In the genomic region with DNA sequence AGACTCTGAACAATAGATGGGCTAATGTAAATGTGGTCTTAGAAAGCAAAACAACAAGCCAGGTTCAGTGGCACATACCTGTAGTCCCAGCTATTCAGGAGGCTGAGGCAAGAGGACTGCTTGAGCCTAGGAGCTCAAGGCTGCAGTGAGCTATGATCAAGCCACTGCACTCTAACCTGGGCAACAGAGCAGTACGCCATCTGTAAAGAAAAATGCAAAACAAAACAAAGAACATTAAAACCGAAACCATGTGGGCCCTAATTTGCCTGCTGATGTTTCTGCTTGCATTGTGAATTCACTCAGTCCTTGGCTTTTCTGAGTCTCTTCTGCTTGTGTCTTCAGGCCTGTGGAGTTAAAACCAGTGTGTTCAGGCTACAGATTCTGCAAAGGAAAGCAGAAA, we compare ENCODE assay signal across 1 cellular context.
TF ChIP-seq lines count a peak whose summit lies in the region.

No MANE protein-coding gene starts in this region.

TF ChIP-seq in IMR-90, 13 proteins besides CTCF, POLR2A, EP300 and RAD21 (continued from another document):
- TF ChIP-seq, protein P1, sequence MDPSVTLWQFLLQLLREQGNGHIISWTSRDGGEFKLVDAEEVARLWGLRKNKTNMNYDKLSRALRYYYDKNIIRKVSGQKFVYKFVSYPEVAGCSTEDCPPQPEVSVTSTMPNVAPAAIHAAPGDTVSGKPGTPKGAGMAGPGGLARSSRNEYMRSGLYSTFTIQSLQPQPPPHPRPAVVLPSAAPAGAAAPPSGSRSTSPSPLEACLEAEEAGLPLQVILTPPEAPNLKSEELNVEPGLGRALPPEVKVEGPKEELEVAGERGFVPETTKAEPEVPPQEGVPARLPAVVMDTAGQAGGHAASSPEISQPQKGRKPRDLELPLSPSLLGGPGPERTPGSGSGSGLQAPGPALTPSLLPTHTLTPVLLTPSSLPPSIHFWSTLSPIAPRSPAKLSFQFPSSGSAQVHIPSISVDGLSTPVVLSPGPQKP (IDR thresholded peaks at IDR 0.05; ENCODE audit: borderline replicate concordance, low read depth, low read length) = no peak
- TF ChIP-seq, protein P2, sequence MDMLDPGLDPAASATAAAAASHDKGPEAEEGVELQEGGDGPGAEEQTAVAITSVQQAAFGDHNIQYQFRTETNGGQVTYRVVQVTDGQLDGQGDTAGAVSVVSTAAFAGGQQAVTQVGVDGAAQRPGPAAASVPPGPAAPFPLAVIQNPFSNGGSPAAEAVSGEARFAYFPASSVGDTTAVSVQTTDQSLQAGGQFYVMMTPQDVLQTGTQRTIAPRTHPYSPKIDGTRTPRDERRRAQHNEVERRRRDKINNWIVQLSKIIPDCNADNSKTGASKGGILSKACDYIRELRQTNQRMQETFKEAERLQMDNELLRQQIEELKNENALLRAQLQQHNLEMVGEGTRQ (IDR thresholded peaks at IDR 0.05; ENCODE audit: low read depth, low read length) = no peak
- no peak for TF ChIP-seq MAFK (IDR thresholded peaks at IDR 0.05; ENCODE audit: low read depth, low read length)
- TF ChIP-seq RCOR1 (IDR thresholded peaks at IDR 0.05; ENCODE audit: insufficient replicate concordance, low read length) = no peak
- no peak for TF ChIP-seq FOS (IDR thresholded peaks at IDR 0.05; ENCODE audit: low read depth, low read length)
- no peak for TF ChIP-seq CEBPB (IDR thresholded peaks at IDR 0.05; ENCODE audit: low read depth, low read length)
- no peak for TF ChIP-seq RFX5 (IDR thresholded peaks at IDR 0.05; ENCODE audit: low read depth, low read length)
- TF ChIP-seq SMC3 (IDR thresholded peaks at IDR 0.05; ENCODE audit: low read depth, low read length) = no peak
- no peak for TF ChIP-seq MAZ (IDR thresholded peaks at IDR 0.05; ENCODE audit: borderline replicate concordance, low read depth, low read length)
